ENCODE assay signal across 12 cellular contexts in the genomic region with DNA sequence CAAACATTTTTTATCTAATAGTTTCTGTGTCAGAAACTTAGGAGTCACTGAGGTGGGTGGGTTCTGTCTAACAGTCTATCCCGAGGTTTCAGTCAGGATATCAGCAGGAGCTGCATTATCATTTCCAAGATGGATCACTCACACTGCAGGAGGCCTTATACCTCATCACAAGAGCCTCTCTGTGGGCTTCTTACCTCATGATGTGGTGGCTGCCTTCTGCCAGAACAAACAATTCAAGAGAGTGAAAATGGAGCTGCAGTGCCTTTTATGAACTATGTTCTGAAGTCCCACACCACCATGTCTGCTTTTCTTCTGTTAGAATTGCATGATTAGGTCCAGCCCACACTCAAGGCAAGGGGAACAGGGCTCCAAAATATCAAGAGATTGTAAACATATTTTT. TPM values are rescaled to one million over a fixed set of nuclear protein-coding genes. Genes with fewer than 3 reads are reported as not detected.
DNase-seq lines count a peak whose midpoint lies in the region; ATAC-seq and TF ChIP-seq lines count a peak whose summit lies in the region.
"Had no signal": no experiment of that assay in that cellular context is flagged by ENCODE, and none has a peak within 500 bp of the region (broad histone marks: within the 10 kb centered on the region; RNA-seq: fewer than 3 reads in every experiment).

No MANE protein-coding gene starts in this region.

- CTCF ChIA-PET in MCF 10A (lab: Yijun Ruan, JAX) = interaction anchor here (0.7 kb wide), 1 partner anchor 1721 kb away, joined by 3 read pairs; no protein-coding TSS in a partner anchor

- H3K36me3 Mint-ChIP-seq in MCF 10A (ENCODE audit: insufficient read depth, unreplicated experiment) = peaks cover 16% of the 10 kb centered on the region

- intact Hi-C loops in MCF 10A (cut with micrococcal nuclease) (no loop called here), breast epithelium (cut with DNase I; ENCODE audit: low total_unique reads) (no loop called here)

- POLR2A ChIA-PET in MCF 10A (lab: Yijun Ruan, JAX) = interaction anchor here (0.6 to 2.0 kb wide), 2 partner anchors 10 to 29 kb away, joined by 3 to 4 read pairs; no protein-coding TSS in a partner anchor

- TF ChIP-seq CTCF in MCF 10A (IDR thresholded peaks at IDR 0.05; ENCODE audit: unreplicated experiment) (no peak), breast epithelium (IDR thresholded peaks at IDR 0.05) (no peak), fibroblast of villous mesenchyme (IDR thresholded peaks at IDR 0.05; ENCODE audit: insufficient read depth, low read depth, low read length) (no peak)

- TF ChIP-seq POLR2A in breast epithelium (IDR thresholded peaks at IDR 0.05) = no peak

- no peak overlapping the region for H3K27ac Mint-ChIP-seq in MCF 10A (ENCODE audit: low read depth, unreplicated experiment)
- H3K27ac Mint-ChIP-seq: activated CD8-positive, alpha-beta T cell treated with anti-CD3 and anti-CD28 coated beads for 36 hours; activated naive CD8-positive, alpha-beta T cell had no signal

- no peaks in the 10 kb centered on the region for H3K36me3 ChIP-seq in breast epithelium

- H3K27ac ChIP-seq in breast epithelium = no peak overlapping the region
- H3K27ac ChIP-seq: BLaER1 treated with 17β-estradiol and CSF1 and Interleukin-3, amounts not matched to agents 10 nM and 100 nM had no signal

- H3K4me3 ChIP-seq in breast epithelium (no peak overlapping the region), fibroblast of villous mesenchyme (ENCODE audit: low read depth, low read length) (no peak overlapping the region)
- H3K4me3 ChIP-seq: BLaER1 treated with 17β-estradiol and CSF1 and Interleukin-3, amounts not matched to agents 10 nM and 100 nM had no signal

- H3K27me3 ChIP-seq in breast epithelium = no peaks in the 10 kb centered on the region
- H3K27me3 ChIP-seq: BLaER1 treated with 17β-estradiol and CSF1 and Interleukin-3, amounts not matched to agents 10 nM and 100 nM had no signal

- H3K4me1 ChIP-seq in breast epithelium = no peaks in the 10 kb centered on the region
- H3K4me1 ChIP-seq: BLaER1 treated with 17β-estradiol and CSF1 and Interleukin-3, amounts not matched to agents 10 nM and 100 nM had no signal

- H3K4me3 Mint-ChIP-seq in MCF 10A (ENCODE audit: unreplicated experiment) = no peak overlapping the region
- H3K4me3 Mint-ChIP-seq: activated CD8-positive, alpha-beta T cell treated with anti-CD3 and anti-CD28 coated beads for 36 hours; activated naive CD8-positive, alpha-beta T cell had no signal

- peaks cover 0 to 4% of the 10 kb centered on the region in 2 donors for H3K9me3 ChIP-seq in breast epithelium

- no peaks in the 10 kb centered on the region for H3K9me3 Mint-ChIP-seq in MCF 10A (ENCODE audit: unreplicated experiment)

- no TSS peak for BruUV-seq in MCF 10A (replicated peaks; lab: Mats Ljungman, UMichigan)

- H3K4me1 Mint-ChIP-seq in MCF 10A (ENCODE audit: insufficient read depth, unreplicated experiment) = no peaks in the 10 kb centered on the region

- H3K27me3 Mint-ChIP-seq in MCF 10A (ENCODE audit: insufficient read depth, unreplicated experiment) = no peaks in the 10 kb centered on the region
- H3K27me3 Mint-ChIP-seq: activated CD8-positive, alpha-beta T cell treated with anti-CD3 and anti-CD28 coated beads for 36 hours; activated naive CD8-positive, alpha-beta T cell had no signal

- ATAC-seq in GM21717 (IDR thresholded peaks at IDR 0.05; ENCODE audit: unreplicated experiment) (no peak), HG03135 (IDR thresholded peaks at IDR 0.05; ENCODE audit: unreplicated experiment) (no peak)
- ATAC-seq: activated CD8-positive, alpha-beta T cell treated with anti-CD3 and anti-CD28 coated beads for 36 hours had no signal

- peak; percentile 10 for DNase-seq in MCF 10A (ENCODE audit: unreplicated experiment)
- no peak for DNase-seq in breast epithelium (ENCODE audit: low spot score in 2 of 2)
- peak; percentile 5 for DNase-seq in NCI-H510A (lab: John Stamatoyannopoulos, UW)
- DNase-seq in fibroblast of villous mesenchyme (ENCODE audit: low read depth) = peak; percentile 19
- DNase-seq in amygdala (lab: John Stamatoyannopoulos, UW) = no peak
- DNase-seq in activated effector memory CD4-positive, alpha-beta T cell treated with anti-CD3 and anti-CD28 coated beads, Interleukin-2, amount 50 U/mL, for 16 hours = no peak
- DNase-seq: activated CD8-positive, alpha-beta T cell treated with anti-CD3 and anti-CD28 coated beads for 36 hours; T-helper 2 cell had no signal

RNA-seq across cellular contexts. Expression of a gene that starts 27.9 kb away (rescaled TPM):
- total RNA-seq in MCF 10A (2022) (23.8 and 29.8 TPM in 2 replicates), breast epithelium (10 to 100 TPM in 2 of 3 donors, 1 to 10 TPM in 1; 8.3 to 14.8 (median 10.8) TPM), fibroblast of villous mesenchyme (6.4 and 9.9 TPM in 2 replicates)

Comparison
In these comparisons a context has a peak if more than half of its experiments do, and no peak if none do; other contexts are left out.
1. DNase-seq: peak in MCF 10A (single experiment), NCI-H510A (single experiment) and fibroblast of villous mesenchyme (single experiment); none in breast epithelium (0 of 2), amygdala (0 of 56) and activated effector memory CD4-positive, alpha-beta T cell treated with anti-CD3 and anti-CD28 coated beads, Interleukin-2, amount 50 U/mL, for 16 hours (single experiment).